9 cellular contexts compared by ENCODE assay signal in the genomic region with DNA sequence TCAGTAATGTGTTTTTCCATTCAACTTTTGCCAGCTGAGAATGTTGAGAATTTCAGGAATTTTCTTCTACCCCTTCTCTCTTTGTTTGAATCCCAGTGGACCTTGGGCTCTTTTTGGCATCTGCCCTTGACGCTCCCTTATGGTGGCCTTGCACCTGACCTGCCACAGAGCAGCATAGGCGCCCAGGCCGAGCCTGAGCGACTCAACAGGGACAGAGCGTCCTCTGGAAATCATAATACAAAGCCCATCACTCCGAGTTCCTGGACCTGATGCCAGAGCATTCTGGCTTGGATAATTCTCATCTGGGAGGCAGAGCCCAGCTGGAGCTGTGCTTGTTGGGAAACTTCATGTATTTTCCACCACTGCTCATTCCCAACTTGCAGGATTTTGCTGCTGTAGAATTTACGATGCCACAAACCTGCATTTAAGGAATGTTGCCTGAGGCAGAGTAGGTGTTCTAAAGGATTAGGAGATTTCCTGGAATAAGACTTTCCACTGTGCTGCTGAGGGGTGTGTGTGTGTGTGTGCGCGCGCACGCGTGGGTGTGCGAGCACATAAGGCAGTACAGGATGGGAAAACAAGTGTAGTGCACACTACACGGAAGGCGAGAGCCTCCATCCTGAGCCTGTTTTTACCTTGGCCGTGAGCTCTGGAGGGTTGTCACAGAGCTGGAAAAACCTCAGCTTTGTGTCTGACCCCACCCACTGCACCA.
DNase-seq lines count a peak whose midpoint lies in the region; ATAC-seq, FAIRE-seq and TF ChIP-seq lines count a peak whose summit lies in the region.
"Had no signal": no experiment of that assay in that cellular context is flagged by ENCODE, and none has a peak within 500 bp of the region (broad histone marks: within the 10 kb centered on the region; RNA-seq: fewer than 3 reads in every experiment).

No MANE protein-coding gene starts in this region.

- H3K36me3 ChIP-seq in adrenal gland (replicated peaks in 1 of 2) (no peaks in the 10 kb centered on the region), osteoblast (ENCODE audit: insufficient read depth, low read length) (no peaks in the 10 kb centered on the region), small intestine (ENCODE audit: control insufficient read depth in 2 of 2, insufficient read depth in 2 of 2, low read length in 2 of 2) (no peaks in the 10 kb centered on the region)

- no peaks in the 10 kb centered on the region for H3K27me3 ChIP-seq in adrenal gland
- H3K27me3 ChIP-seq in osteoblast (ENCODE audit: insufficient read depth, low read length): no peaks in the 10 kb centered on the region
- H3K27me3 ChIP-seq in small intestine (ENCODE audit: control insufficient read depth in 2 of 2, insufficient read depth in 2 of 2, low read length in 2 of 2): no peaks in the 10 kb centered on the region

- TF ChIP-seq POLR2A in adrenal gland (IDR thresholded peaks at IDR 0.05): no peak

- intact Hi-C loops in adrenal gland (cut with DNase I) (loop anchor here in 1 of 2 donors (10.0 kb wide), 1 partner anchor 66 kb away; no protein-coding TSS in a partner anchor), left cardiac atrium (cut with DNase I) (loop anchor here in 1 of 2 donors (5.0 to 10.0 kb wide), 3 partner anchors 34 to 146 kb away; no protein-coding TSS in a partner anchor)

- H3K27ac ChIP-seq in adrenal gland: peak overlapping the region; percentile 15 to 90 (median 67)
- H3K27ac ChIP-seq in osteoblast (ENCODE audit: low read depth, low read length): peak overlapping the region; percentile 14
- H3K27ac ChIP-seq in small intestine (ENCODE audit: low read depth in 1 of 2, low read length in 1 of 2): no peak overlapping the region

- H3K4me3 ChIP-seq in adrenal gland (no peak overlapping the region), osteoblast (ENCODE audit: insufficient read depth, low read length) (no peak overlapping the region), small intestine (ENCODE audit: low read depth in 1 of 2, low read length in 2 of 2) (no peak overlapping the region)

- no peak for TF ChIP-seq CTCF in adrenal gland (IDR thresholded peaks at IDR 0.05)
- no peak for TF ChIP-seq CTCF in osteoblast (IDR thresholded peaks at IDR 0.05; ENCODE audit: extremely low read depth, low read depth, low read length)

- no peaks in the 10 kb centered on the region for H4K20me1 ChIP-seq in osteoblast (ENCODE audit: insufficient read depth, low read length)

- no peak for FAIRE-seq in small intestine (lab: Jason Lieb, UNC)

- peak; percentile 32 to 37 for ATAC-seq in left cardiac atrium
- no peak for ATAC-seq in HG03097 (IDR thresholded peaks at IDR 0.05; ENCODE audit: low FRiP score, unreplicated experiment)
- no peak for ATAC-seq in GM18520 (IDR thresholded peaks at IDR 0.05; ENCODE audit: unreplicated experiment)
- ATAC-seq in GM18519 (IDR thresholded peaks at IDR 0.05; ENCODE audit: low FRiP score, unreplicated experiment): no peak

- 42 to 57% (median 55%) methylated on average over 16 of the region's 16 CpGs for WGBS in adrenal gland, 4 donors
- WGBS in small intestine, 3 donors: 81 to 88% (median 86%) methylated on average over 16 of the region's 16 CpGs

- DNase-seq in AG08395 (ENCODE audit: low spot score) (peak; percentile 38), adrenal gland (peak in 6 of 7 donors; percentile 44 to 86 (median 74)), left cardiac atrium (no peak), osteoblast (ENCODE audit: insufficient read length, low spot score, missing footprints) (no peak), small intestine (no peak)
- DNase-seq: NCI-H1417 had no signal

- no peak overlapping the region for H2AFZ ChIP-seq in osteoblast (ENCODE audit: low read length)

- H3K79me2 ChIP-seq in osteoblast (ENCODE audit: insufficient read depth, low read length): peaks cover 18% of the 10 kb centered on the region

- H3K4me2 ChIP-seq in osteoblast (ENCODE audit: insufficient read depth, low read length): peak overlapping the region; percentile 9

- peaks cover 26 to 49% of the 10 kb centered on the region in 2 donors for H3K4me1 ChIP-seq in adrenal gland (replicated peaks in 1 of 2)
- H3K4me1 ChIP-seq in osteoblast (ENCODE audit: insufficient read depth, low read length): peaks cover 29% of the 10 kb centered on the region
- H3K4me1 ChIP-seq in small intestine (ENCODE audit: control insufficient read depth in 2 of 2, insufficient read depth in 1 of 2, low read depth in 1 of 2, low read length in 1 of 2): peaks cover 2 to 6% of the 10 kb centered on the region in 2 donors

- H3K9me3 ChIP-seq in adrenal gland (replicated peaks in 1 of 3) (no peaks in the 10 kb centered on the region), osteoblast (ENCODE audit: low read depth, low read length) (no peaks in the 10 kb centered on the region), small intestine (ENCODE audit: control insufficient read depth, low read depth) (no peaks in the 10 kb centered on the region)

Comparison
In these comparisons a context has a peak if more than half of its experiments do, and no peak if none do; other contexts are left out.
1. DNase-seq: peak in AG08395 (single experiment) and adrenal gland (6 of 7); none in left cardiac atrium (single experiment), osteoblast (single experiment) and small intestine (single experiment).
2. H3K27ac ChIP-seq: peak in adrenal gland (5 of 5) and osteoblast (single experiment); none in small intestine (0 of 2).
3. ATAC-seq: peak in left cardiac atrium (2 of 2); none in HG03097 (single experiment), GM18520 (single experiment) and GM18519 (single experiment).